40 cellular contexts compared by ENCODE assay signal in genomic region chr2:163265562-163265961, GRCh38.
"Had no signal": no experiment of that assay in that cellular context is flagged by ENCODE, and none has a peak within 500 bp of the region (broad histone marks: within the 10 kb centered on the region; RNA-seq: fewer than 3 reads in every experiment).

No MANE protein-coding gene starts in this region.

- ATAC-seq: activated naive CD4-positive, alpha-beta T cell treated with anti-CD3 and anti-CD28 coated beads, Interleukin-2, amount 50 U/mL, for 72 hours; activated naive CD8-positive, alpha-beta T cell treated with anti-CD3 and anti-CD28 coated beads, Interleukin-2, amount 50 U/mL, for 24 hours; activated T-cell treated with anti-CD3 and anti-CD28 coated beads, Interleukin-2, amount 50 U/mL, for 4 hours; activated T-cell treated with anti-CD3 and anti-CD28 coated beads, Interleukin-2, amount 50 U/mL, for 72 hours; activated T-helper 17 cell treated with anti-CD3 and anti-CD28 coated beads, Interleukin-2, amount 50 U/mL, for 72 hours; body of pancreas had no signal

- H3K27ac Mint-ChIP-seq: activated naive CD4-positive, alpha-beta T cell treated with anti-CD3 and anti-CD28 coated beads for 36 hours; activated naive CD4-positive, alpha-beta T cell treated with anti-CD3 and anti-CD28 coated beads, Interleukin-2, amount 10 ng/mL, durations not matched to agents 7 days and 5 days; activated naive CD4-positive, alpha-beta T cell treated with anti-CD3 and anti-CD28 coated beads, Interleukin-2, amount 50 U/mL, for 24 hours; activated naive CD4-positive, alpha-beta T cell treated with anti-CD3 and anti-CD28 coated beads, Interleukin-2, amount 50 U/mL, for 72 hours; activated naive CD8-positive, alpha-beta T cell; activated naive CD8-positive, alpha-beta T cell treated with anti-CD3 and anti-CD28 coated beads for 36 hours; activated naive CD8-positive, alpha-beta T cell treated with anti-CD3 and anti-CD28 coated beads, Interleukin-2, amount 10 ng/mL, durations not matched to agents 7 days and 5 days; activated naive CD8-positive, alpha-beta T cell treated with anti-CD3 and anti-CD28 coated beads, Interleukin-2, amount 50 U/mL, for 24 hours; activated T-cell treated with anti-CD3 and anti-CD28 coated beads, Interleukin-2, amount 50 U/mL, for 24 hours; activated T-cell treated with anti-CD3 and anti-CD28 coated beads, Interleukin-2, amount 50 U/mL, for 72 hours; activated T-helper 1 cell treated with anti-CD3 and anti-CD28 coated beads, Interleukin-12 subunit alpha, Interleukin-12 subunit beta, Interleukin-2, Interleukin-4 antibody, amounts not matched to agents 30 ng/mL and 10 ng/mL and 1 ng/mL, durations not matched to agents 14 hours and 24 hours and 36 hours; activated T-helper 17 cell treated with anti-CD3 and anti-CD28 coated beads, Interleukin-2, amount 50 U/mL, for 72 hours; activated T-helper 2 cell treated with anti-CD3 and anti-CD28 coated beads, Interferon-gamma antibody, Interleukin-2, Interleukin-4, amounts not matched to agents 10 μg/mL and 5 μg/mL and 100 μg/mL, durations not matched to agents 14 hours and 24 hours and 36 hours; brain had no signal

- DNase-seq: activated effector memory CD4-positive, alpha-beta T cell treated with anti-CD3 and anti-CD28 coated beads, Interleukin-2, amount 50 U/mL, for 16 hours; activated effector memory CD4-positive, alpha-beta T cell treated with Interleukin-2 at 50 U/mL for 16 hours; activated gamma-delta T cell; activated gamma-delta T cell treated with Interleukin-2 at 50 U/mL for 16 hours; activated naive CD4-positive, alpha-beta T cell; activated naive CD4-positive, alpha-beta T cell treated with anti-CD3 and anti-CD28 coated beads for 36 hours; activated naive CD4-positive, alpha-beta T cell treated with anti-CD3 and anti-CD28 coated beads, Interleukin-2, amount 10 ng/mL, durations not matched to agents 7 days and 5 days; activated naive CD4-positive, alpha-beta T cell treated with anti-CD3 and anti-CD28 coated beads, Interleukin-2, amount 50 U/mL, for 16 hours; activated naive CD4-positive, alpha-beta T cell treated with Interleukin-2 at 50 U/mL for 16 hours; activated naive CD8-positive, alpha-beta T cell treated with anti-CD3 and anti-CD28 coated beads for 36 hours; activated naive CD8-positive, alpha-beta T cell treated with anti-CD3 and anti-CD28 coated beads, Interleukin-2, amount 10 ng/mL, durations not matched to agents 7 days and 5 days; activated naive CD8-positive, alpha-beta T cell treated with anti-CD3 and anti-CD28 coated beads, Interleukin-2, amount 50 U/mL, for 24 hours; activated T-cell treated with anti-CD3 and anti-CD28 coated beads, Interleukin-2, amount 50 U/mL, for 1 hour; activated T-cell treated with anti-CD3 and anti-CD28 coated beads, Interleukin-2, amount 50 U/mL, for 24 hours; activated T-cell treated with anti-CD3 and anti-CD28 coated beads, Interleukin-2, amount 50 U/mL, for 4 hours; activated T-cell treated with anti-CD3 and anti-CD28 coated beads, Interleukin-2, amount 50 U/mL, for 48 hours; activated T-cell treated with anti-CD3 and anti-CD28 coated beads, Interleukin-2, amount 50 U/mL, for 72 hours; adrenal gland; amniotic stem cell; amygdala; anterior cingulate cortex; aorta; body of pancreas; brain microvascular endothelial cell; caudate nucleus; central memory CD4-positive, alpha-beta T cell; cerebellar nuclear complex had no signal

- H3K9me3 ChIP-seq: adrenal gland, ascending aorta, body of pancreas, breast epithelium had no signal

- H3K4me3 ChIP-seq: adrenal gland, ascending aorta, body of pancreas, breast epithelium, cardiac muscle cell had no signal

- H3K27me3 Mint-ChIP-seq: activated naive CD4-positive, alpha-beta T cell treated with anti-CD3 and anti-CD28 coated beads, Interleukin-2, amount 10 ng/mL, durations not matched to agents 7 days and 5 days; activated naive CD4-positive, alpha-beta T cell treated with anti-CD3 and anti-CD28 coated beads, Interleukin-2, amount 50 U/mL, for 24 hours; activated naive CD8-positive, alpha-beta T cell; activated naive CD8-positive, alpha-beta T cell treated with anti-CD3 and anti-CD28 coated beads for 36 hours; activated naive CD8-positive, alpha-beta T cell treated with anti-CD3 and anti-CD28 coated beads, Interleukin-2, amount 10 ng/mL, durations not matched to agents 7 days and 5 days; activated naive CD8-positive, alpha-beta T cell treated with anti-CD3 and anti-CD28 coated beads, Interleukin-2, amount 50 U/mL, for 24 hours; activated T-cell treated with anti-CD3 and anti-CD28 coated beads, Interleukin-2, amount 50 U/mL, for 24 hours; activated T-helper 17 cell treated with anti-CD3 and anti-CD28 coated beads, Interleukin-2, amount 50 U/mL, for 72 hours; brain; central memory CD8-positive, alpha-beta T cell had no signal

- H3K36me3 Mint-ChIP-seq: activated naive CD4-positive, alpha-beta T cell treated with anti-CD3 and anti-CD28 coated beads, Interleukin-2, amount 10 ng/mL, durations not matched to agents 7 days and 5 days; activated naive CD4-positive, alpha-beta T cell treated with anti-CD3 and anti-CD28 coated beads, Interleukin-2, amount 50 U/mL, for 24 hours; activated naive CD4-positive, alpha-beta T cell treated with anti-CD3 and anti-CD28 coated beads, Interleukin-2, amount 50 U/mL, for 72 hours; activated naive CD8-positive, alpha-beta T cell; activated naive CD8-positive, alpha-beta T cell treated with anti-CD3 and anti-CD28 coated beads for 36 hours; activated naive CD8-positive, alpha-beta T cell treated with anti-CD3 and anti-CD28 coated beads, Interleukin-2, amount 10 ng/mL, durations not matched to agents 7 days and 5 days; brain had no signal

- H3K9me3 Mint-ChIP-seq: activated T-cell treated with anti-CD3 and anti-CD28 coated beads, Interleukin-2, amount 50 U/mL, for 24 hours; activated T-helper 17 cell treated with anti-CD3 and anti-CD28 coated beads, Interleukin-2, amount 50 U/mL, for 72 hours had no signal

- H3K4me1 ChIP-seq: adrenal gland, ascending aorta, body of pancreas, breast epithelium had no signal

- H3K4me1 Mint-ChIP-seq: activated naive CD4-positive, alpha-beta T cell treated with anti-CD3 and anti-CD28 coated beads, Interleukin-2, amount 10 ng/mL, durations not matched to agents 7 days and 5 days; activated naive CD4-positive, alpha-beta T cell treated with anti-CD3 and anti-CD28 coated beads, Interleukin-2, amount 50 U/mL, for 24 hours; activated naive CD8-positive, alpha-beta T cell treated with anti-CD3 and anti-CD28 coated beads for 36 hours; activated naive CD8-positive, alpha-beta T cell treated with anti-CD3 and anti-CD28 coated beads, Interleukin-2, amount 10 ng/mL, durations not matched to agents 7 days and 5 days; activated naive CD8-positive, alpha-beta T cell treated with anti-CD3 and anti-CD28 coated beads, Interleukin-2, amount 50 U/mL, for 24 hours; activated T-helper 17 cell treated with anti-CD3 and anti-CD28 coated beads, Interleukin-2, amount 50 U/mL, for 72 hours; brain; central memory CD8-positive, alpha-beta T cell had no signal

- H3K27ac ChIP-seq: adrenal gland, ascending aorta, body of pancreas, brain microvascular endothelial cell, breast epithelium, cardiac muscle cell had no signal

- FAIRE-seq: astrocyte, bronchial epithelial cell had no signal

- H3K27me3 ChIP-seq: adrenal gland, ascending aorta, body of pancreas, brain microvascular endothelial cell, breast epithelium, cardiac muscle cell had no signal

- H3K36me3 ChIP-seq: adrenal gland, ascending aorta, brain microvascular endothelial cell, breast epithelium, cardiac muscle cell had no signal

- H3K4me3 Mint-ChIP-seq: activated naive CD4-positive, alpha-beta T cell treated with anti-CD3 and anti-CD28 coated beads for 36 hours; activated naive CD4-positive, alpha-beta T cell treated with anti-CD3 and anti-CD28 coated beads, Interleukin-2, amount 10 ng/mL, durations not matched to agents 7 days and 5 days; activated naive CD4-positive, alpha-beta T cell treated with anti-CD3 and anti-CD28 coated beads, Interleukin-2, amount 50 U/mL, for 24 hours; activated naive CD8-positive, alpha-beta T cell; activated naive CD8-positive, alpha-beta T cell treated with anti-CD3 and anti-CD28 coated beads for 36 hours; activated naive CD8-positive, alpha-beta T cell treated with anti-CD3 and anti-CD28 coated beads, Interleukin-2, amount 10 ng/mL, durations not matched to agents 7 days and 5 days; activated naive CD8-positive, alpha-beta T cell treated with anti-CD3 and anti-CD28 coated beads, Interleukin-2, amount 50 U/mL, for 24 hours; activated T-cell treated with anti-CD3 and anti-CD28 coated beads, Interleukin-2, amount 50 U/mL, for 24 hours; activated T-cell treated with anti-CD3 and anti-CD28 coated beads, Interleukin-2, amount 50 U/mL, for 4 hours; activated T-cell treated with anti-CD3 and anti-CD28 coated beads, Interleukin-2, amount 50 U/mL, for 72 hours; activated T-helper 1 cell treated with anti-CD3 and anti-CD28 coated beads, Interleukin-12 subunit alpha, Interleukin-12 subunit beta, Interleukin-2, Interleukin-4 antibody, amounts not matched to agents 30 ng/mL and 10 ng/mL and 1 ng/mL, durations not matched to agents 14 hours and 24 hours and 36 hours; activated T-helper 17 cell treated with anti-CD3 and anti-CD28 coated beads, Interleukin-2, amount 50 U/mL, for 72 hours; brain; central memory CD8-positive, alpha-beta T cell had no signal
